2 cellular contexts compared by ENCODE assay signal in the genomic region with DNA sequence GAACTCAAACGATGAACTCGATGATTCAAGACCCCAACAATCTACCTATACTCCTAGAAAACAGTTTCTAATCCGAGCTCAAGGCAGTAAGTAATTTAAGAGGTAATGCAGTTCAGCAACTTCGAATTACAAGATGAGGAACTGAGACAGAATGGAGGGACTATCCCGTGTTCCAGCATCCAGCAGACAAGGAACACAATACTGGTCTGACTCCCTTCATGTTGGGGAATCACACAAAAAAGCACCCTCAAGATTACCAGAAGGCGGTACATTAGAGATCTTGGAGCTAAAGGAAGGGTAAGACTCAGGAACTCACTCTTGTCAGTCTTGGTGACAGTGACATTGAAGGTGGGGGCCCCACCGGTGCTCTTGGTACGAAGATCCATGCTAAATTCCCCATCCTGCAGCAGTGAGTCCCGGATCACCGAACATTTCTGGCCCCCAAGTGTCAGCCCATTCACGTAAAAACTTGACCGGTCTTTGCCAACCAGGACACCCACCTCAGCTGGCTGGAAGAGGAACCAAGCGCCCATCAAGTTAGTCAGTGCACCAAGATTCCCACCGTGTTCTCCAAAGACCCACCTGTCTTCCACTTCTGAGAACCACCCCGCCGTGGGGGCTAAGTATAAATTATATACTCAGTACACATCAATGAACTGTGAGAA.
TF ChIP-seq lines count a peak whose summit lies in the region.

No MANE protein-coding gene starts in this region.

TF ChIP-seq in SK-N-SH, 30 proteins besides CTCF, POLR2A, EP300 and RAD21:
- TF ChIP-seq POLR2AphosphoS5 (IDR thresholded peaks at IDR 0.05; ENCODE audit: low read depth, low read length), result 0 out of 2 replicates have a peak, but pooled peaks have one; percentile 6
- TF ChIP-seq TAF1 (IDR thresholded peaks at IDR 0.05; ENCODE audit: borderline replicate concordance, low read depth, low read length), result no peak

TF ChIP-seq in SK-N-SH treated with all-trans-retinoic acid at 6 μM for 48 hours, 23 proteins besides CTCF, POLR2A, EP300 and RAD21 (continued from another document):
- TF ChIP-seq ESRRG (CRISPR knock-in tag; IDR thresholded peaks at IDR 0.05), result no peak
- no peak for TF ChIP-seq ZNF565 (CRISPR knock-in tag; conservative IDR thresholded peaks at IDR 0.05; ENCODE audit: low read depth)
- TF ChIP-seq, protein P1, sequence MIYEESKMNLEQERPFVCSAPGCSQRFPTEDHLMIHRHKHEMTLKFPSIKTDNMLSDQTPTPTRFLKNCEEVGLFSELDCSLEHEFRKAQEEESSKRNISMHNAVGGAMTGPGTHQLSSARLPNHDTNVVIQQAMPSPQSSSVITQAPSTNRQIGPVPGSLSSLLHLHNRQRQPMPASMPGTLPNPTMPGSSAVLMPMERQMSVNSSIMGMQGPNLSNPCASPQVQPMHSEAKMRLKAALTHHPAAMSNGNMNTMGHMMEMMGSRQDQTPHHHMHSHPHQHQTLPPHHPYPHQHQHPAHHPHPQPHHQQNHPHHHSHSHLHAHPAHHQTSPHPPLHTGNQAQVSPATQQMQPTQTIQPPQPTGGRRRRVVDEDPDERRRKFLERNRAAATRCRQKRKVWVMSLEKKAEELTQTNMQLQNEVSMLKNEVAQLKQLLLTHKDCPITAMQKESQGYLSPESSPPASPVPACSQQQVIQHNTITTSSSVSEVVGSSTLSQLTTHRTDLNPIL (CRISPR knock-in tag; IDR thresholded peaks at IDR 0.05; ENCODE audit: low read depth), result no peak
- TF ChIP-seq PPARA (CRISPR knock-in tag; IDR thresholded peaks at IDR 0.05; ENCODE audit: borderline replicate concordance), result no peak
- TF ChIP-seq ZFP30 (CRISPR knock-in tag; IDR thresholded peaks at IDR 0.05), result no peak
- TF ChIP-seq ZFP3 (CRISPR knock-in tag; IDR thresholded peaks at IDR 0.05), result no peak
- TF ChIP-seq, protein P2, sequence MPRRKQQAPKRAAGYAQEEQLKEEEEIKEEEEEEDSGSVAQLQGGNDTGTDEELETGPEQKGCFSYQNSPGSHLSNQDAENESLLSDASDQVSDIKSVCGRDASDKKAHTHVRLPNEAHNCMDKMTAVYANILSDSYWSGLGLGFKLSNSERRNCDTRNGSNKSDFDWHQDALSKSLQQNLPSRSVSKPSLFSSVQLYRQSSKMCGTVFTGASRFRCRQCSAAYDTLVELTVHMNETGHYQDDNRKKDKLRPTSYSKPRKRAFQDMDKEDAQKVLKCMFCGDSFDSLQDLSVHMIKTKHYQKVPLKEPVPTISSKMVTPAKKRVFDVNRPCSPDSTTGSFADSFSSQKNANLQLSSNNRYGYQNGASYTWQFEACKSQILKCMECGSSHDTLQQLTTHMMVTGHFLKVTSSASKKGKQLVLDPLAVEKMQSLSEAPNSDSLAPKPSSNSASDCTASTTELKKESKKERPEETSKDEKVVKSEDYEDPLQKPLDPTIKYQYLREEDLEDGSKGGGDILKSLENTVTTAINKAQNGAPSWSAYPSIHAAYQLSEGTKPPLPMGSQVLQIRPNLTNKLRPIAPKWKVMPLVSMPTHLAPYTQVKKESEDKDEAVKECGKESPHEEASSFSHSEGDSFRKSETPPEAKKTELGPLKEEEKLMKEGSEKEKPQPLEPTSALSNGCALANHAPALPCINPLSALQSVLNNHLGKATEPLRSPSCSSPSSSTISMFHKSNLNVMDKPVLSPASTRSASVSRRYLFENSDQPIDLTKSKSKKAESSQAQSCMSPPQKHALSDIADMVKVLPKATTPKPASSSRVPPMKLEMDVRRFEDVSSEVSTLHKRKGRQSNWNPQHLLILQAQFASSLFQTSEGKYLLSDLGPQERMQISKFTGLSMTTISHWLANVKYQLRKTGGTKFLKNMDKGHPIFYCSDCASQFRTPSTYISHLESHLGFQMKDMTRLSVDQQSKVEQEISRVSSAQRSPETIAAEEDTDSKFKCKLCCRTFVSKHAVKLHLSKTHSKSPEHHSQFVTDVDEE (CRISPR knock-in tag; IDR thresholded peaks at IDR 0.05), result no peak
- no peak for TF ChIP-seq ZNF8 (CRISPR knock-in tag; IDR thresholded peaks at IDR 0.05)
- TF ChIP-seq, protein P3, sequence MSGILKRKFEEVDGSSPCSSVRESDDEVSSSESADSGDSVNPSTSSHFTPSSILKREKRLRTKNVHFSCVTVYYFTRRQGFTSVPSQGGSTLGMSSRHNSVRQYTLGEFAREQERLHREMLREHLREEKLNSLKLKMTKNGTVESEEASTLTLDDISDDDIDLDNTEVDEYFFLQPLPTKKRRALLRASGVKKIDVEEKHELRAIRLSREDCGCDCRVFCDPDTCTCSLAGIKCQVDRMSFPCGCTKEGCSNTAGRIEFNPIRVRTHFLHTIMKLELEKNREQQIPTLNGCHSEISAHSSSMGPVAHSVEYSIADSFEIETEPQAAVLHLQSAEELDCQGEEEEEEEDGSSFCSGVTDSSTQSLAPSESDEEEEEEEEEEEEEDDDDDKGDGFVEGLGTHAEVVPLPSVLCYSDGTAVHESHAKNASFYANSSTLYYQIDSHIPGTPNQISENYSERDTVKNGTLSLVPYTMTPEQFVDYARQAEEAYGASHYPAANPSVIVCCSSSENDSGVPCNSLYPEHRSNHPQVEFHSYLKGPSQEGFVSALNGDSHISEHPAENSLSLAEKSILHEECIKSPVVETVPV (CRISPR knock-in tag; IDR thresholded peaks at IDR 0.05), result no peak
- no peak for TF ChIP-seq ZC3H10 (CRISPR knock-in tag; IDR thresholded peaks at IDR 0.05)
- no peak for TF ChIP-seq ISL1 (CRISPR knock-in tag; IDR thresholded peaks at IDR 0.05)
- TF ChIP-seq BACH2 (CRISPR knock-in tag; IDR thresholded peaks at IDR 0.05; ENCODE audit: borderline replicate concordance), result no peak
- TF ChIP-seq ARNTL (CRISPR knock-in tag; IDR thresholded peaks at IDR 0.05; ENCODE audit: borderline replicate concordance, low read depth), result no peak
- TF ChIP-seq OSR1 (CRISPR knock-in tag; IDR thresholded peaks at IDR 0.05), result no peak
